1 cellular context compared by ENCODE assay signal in the genomic region with DNA sequence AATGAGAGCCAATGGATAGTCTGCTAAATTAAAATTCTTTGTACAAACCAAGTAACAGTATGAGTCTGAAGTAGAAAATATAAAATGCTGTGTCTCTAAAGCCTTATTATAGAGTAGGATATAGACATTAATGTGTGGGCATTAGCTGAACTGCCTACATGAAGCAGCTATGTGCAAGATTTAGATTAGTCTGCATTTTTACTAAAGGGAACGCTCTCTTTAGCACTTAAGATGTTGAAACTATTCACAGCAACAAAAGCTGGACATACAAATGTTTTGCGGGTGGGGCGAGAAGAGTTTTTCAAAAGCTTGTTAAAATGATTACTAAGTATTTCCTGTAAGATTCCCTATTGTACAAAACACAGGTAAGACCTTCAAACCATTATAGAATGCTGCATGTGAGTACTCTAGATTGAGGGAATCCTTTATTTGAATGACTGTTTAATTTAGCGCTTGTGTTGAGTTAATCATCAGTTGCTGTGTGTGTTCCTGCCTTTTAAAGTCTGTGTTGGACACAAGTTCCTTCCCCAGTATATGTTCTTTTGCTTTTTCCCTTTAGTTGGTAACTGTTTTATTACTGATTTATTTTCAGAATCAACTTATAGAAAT.
TF ChIP-seq lines count a peak whose summit lies in the region.

No MANE protein-coding gene starts in this region.

TF ChIP-seq in GM12878, 131 proteins besides CTCF, POLR2A, EP300 and RAD21 (continued from another document):
- TF ChIP-seq, protein P1, sequence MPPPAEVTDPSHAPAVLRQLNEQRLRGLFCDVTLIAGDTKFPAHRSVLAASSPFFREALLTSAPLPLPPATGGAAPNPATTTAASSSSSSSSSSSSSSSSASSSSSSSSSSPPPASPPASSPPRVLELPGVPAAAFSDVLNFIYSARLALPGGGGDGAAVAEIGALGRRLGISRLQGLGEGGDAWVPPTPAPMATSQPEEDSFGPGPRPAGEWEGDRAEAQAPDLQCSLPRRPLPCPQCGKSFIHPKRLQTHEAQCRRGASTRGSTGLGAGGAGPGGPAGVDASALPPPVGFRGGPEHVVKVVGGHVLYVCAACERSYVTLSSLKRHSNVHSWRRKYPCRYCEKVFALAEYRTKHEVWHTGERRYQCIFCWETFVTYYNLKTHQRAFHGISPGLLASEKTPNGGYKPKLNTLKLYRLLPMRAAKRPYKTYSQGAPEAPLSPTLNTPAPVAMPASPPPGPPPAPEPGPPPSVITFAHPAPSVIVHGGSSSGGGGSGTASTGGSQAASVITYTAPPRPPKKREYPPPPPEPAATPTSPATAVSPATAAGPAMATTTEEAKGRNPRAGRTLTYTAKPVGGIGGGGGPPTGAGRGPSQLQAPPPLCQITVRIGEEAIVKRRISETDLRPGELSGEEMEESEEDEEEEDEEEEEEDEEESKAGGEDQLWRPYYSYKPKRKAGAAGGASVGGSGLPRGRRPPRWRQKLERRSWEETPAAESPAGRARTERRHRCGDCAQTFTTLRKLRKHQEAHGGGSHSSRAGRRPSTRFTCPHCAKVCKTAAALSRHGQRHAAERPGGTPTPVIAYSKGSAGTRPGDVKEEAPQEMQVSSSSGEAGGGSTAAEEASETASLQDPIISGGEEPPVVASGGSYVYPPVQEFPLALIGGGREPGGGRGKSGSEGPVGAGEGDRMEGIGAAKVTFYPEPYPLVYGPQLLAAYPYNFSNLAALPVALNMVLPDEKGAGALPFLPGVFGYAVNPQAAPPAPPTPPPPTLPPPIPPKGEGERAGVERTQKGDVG (CRISPR knock-in tag; IDR thresholded peaks at IDR 0.05): no peak
- TF ChIP-seq, protein P2, sequence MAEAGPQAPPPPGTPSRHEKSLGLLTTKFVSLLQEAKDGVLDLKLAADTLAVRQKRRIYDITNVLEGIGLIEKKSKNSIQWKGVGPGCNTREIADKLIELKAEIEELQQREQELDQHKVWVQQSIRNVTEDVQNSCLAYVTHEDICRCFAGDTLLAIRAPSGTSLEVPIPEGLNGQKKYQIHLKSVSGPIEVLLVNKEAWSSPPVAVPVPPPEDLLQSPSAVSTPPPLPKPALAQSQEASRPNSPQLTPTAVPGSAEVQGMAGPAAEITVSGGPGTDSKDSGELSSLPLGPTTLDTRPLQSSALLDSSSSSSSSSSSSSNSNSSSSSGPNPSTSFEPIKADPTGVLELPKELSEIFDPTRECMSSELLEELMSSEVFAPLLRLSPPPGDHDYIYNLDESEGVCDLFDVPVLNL (IDR thresholded peaks at IDR 0.05; ENCODE audit: low read depth, low read length): no peak
- TF ChIP-seq RFX5 (IDR thresholded peaks at IDR 0.05; ENCODE audit: low read depth, low read length): no peak
- TF ChIP-seq DPF2 (IDR thresholded peaks at IDR 0.05): no peak
- no peak for TF ChIP-seq GATAD2B (conservative IDR thresholded peaks at IDR 0.05; ENCODE audit: low read depth)
- no peak for TF ChIP-seq PAX8 (IDR thresholded peaks at IDR 0.05)
- TF ChIP-seq, protein P3, sequence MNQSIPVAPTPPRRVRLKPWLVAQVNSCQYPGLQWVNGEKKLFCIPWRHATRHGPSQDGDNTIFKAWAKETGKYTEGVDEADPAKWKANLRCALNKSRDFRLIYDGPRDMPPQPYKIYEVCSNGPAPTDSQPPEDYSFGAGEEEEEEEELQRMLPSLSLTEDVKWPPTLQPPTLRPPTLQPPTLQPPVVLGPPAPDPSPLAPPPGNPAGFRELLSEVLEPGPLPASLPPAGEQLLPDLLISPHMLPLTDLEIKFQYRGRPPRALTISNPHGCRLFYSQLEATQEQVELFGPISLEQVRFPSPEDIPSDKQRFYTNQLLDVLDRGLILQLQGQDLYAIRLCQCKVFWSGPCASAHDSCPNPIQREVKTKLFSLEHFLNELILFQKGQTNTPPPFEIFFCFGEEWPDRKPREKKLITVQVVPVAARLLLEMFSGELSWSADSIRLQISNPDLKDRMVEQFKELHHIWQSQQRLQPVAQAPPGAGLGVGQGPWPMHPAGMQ (IDR thresholded peaks at IDR 0.05; ENCODE audit: borderline replicate concordance): no peak
- TF ChIP-seq, protein P4, sequence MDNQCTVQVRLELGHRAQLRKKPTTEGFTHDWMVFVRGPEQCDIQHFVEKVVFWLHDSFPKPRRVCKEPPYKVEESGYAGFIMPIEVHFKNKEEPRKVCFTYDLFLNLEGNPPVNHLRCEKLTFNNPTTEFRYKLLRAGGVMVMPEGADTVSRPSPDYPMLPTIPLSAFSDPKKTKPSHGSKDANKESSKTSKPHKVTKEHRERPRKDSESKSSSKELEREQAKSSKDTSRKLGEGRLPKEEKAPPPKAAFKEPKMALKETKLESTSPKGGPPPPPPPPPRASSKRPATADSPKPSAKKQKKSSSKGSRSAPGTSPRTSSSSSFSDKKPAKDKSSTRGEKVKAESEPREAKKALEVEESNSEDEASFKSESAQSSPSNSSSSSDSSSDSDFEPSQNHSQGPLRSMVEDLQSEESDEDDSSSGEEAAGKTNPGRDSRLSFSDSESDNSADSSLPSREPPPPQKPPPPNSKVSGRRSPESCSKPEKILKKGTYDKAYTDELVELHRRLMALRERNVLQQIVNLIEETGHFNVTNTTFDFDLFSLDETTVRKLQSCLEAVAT (IDR thresholded peaks at IDR 0.05): no peak
- no peak for TF ChIP-seq NRF1 (conservative IDR thresholded peaks at IDR 0.05; ENCODE audit: low read depth, low read length)
- no peak for TF ChIP-seq SRF (IDR thresholded peaks at IDR 0.05; ENCODE audit: low read depth in 2 of 2, low read length in 2 of 2)
- TF ChIP-seq, protein P5, sequence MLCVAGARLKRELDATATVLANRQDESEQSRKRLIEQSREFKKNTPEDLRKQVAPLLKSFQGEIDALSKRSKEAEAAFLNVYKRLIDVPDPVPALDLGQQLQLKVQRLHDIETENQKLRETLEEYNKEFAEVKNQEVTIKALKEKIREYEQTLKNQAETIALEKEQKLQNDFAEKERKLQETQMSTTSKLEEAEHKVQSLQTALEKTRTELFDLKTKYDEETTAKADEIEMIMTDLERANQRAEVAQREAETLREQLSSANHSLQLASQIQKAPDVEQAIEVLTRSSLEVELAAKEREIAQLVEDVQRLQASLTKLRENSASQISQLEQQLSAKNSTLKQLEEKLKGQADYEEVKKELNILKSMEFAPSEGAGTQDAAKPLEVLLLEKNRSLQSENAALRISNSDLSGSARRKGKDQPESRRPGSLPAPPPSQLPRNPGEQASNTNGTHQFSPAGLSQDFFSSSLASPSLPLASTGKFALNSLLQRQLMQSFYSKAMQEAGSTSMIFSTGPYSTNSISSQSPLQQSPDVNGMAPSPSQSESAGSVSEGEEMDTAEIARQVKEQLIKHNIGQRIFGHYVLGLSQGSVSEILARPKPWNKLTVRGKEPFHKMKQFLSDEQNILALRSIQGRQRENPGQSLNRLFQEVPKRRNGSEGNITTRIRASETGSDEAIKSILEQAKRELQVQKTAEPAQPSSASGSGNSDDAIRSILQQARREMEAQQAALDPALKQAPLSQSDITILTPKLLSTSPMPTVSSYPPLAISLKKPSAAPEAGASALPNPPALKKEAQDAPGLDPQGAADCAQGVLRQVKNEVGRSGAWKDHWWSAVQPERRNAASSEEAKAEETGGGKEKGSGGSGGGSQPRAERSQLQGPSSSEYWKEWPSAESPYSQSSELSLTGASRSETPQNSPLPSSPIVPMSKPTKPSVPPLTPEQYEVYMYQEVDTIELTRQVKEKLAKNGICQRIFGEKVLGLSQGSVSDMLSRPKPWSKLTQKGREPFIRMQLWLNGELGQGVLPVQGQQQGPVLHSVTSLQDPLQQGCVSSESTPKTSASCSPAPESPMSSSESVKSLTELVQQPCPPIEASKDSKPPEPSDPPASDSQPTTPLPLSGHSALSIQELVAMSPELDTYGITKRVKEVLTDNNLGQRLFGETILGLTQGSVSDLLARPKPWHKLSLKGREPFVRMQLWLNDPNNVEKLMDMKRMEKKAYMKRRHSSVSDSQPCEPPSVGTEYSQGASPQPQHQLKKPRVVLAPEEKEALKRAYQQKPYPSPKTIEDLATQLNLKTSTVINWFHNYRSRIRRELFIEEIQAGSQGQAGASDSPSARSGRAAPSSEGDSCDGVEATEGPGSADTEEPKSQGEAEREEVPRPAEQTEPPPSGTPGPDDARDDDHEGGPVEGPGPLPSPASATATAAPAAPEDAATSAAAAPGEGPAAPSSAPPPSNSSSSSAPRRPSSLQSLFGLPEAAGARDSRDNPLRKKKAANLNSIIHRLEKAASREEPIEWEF (IDR thresholded peaks at IDR 0.05; ENCODE audit: insufficient replicate concordance, low read depth, low read length): no peak
- TF ChIP-seq, protein P6, sequence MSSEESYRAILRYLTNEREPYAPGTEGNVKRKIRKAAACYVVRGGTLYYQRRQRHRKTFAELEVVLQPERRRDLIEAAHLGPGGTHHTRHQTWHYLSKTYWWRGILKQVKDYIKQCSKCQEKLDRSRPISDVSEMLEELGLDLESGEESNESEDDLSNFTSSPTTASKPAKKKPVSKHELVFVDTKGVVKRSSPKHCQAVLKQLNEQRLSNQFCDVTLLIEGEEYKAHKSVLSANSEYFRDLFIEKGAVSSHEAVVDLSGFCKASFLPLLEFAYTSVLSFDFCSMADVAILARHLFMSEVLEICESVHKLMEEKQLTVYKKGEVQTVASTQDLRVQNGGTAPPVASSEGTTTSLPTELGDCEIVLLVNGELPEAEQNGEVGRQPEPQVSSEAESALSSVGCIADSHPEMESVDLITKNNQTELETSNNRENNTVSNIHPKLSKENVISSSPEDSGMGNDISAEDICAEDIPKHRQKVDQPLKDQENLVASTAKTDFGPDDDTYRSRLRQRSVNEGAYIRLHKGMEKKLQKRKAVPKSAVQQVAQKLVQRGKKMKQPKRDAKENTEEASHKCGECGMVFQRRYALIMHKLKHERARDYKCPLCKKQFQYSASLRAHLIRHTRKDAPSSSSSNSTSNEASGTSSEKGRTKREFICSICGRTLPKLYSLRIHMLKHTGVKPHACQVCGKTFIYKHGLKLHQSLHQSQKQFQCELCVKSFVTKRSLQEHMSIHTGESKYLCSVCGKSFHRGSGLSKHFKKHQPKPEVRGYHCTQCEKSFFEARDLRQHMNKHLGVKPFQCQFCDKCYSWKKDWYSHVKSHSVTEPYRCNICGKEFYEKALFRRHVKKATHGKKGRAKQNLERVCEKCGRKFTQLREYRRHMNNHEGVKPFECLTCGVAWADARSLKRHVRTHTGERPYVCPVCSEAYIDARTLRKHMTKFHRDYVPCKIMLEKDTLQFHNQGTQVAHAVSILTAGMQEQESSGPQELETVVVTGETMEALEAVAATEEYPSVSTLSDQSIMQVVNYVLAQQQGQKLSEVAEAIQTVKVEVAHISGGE (CRISPR knock-in tag; IDR thresholded peaks at IDR 0.05): no peak
- TF ChIP-seq, protein P7, sequence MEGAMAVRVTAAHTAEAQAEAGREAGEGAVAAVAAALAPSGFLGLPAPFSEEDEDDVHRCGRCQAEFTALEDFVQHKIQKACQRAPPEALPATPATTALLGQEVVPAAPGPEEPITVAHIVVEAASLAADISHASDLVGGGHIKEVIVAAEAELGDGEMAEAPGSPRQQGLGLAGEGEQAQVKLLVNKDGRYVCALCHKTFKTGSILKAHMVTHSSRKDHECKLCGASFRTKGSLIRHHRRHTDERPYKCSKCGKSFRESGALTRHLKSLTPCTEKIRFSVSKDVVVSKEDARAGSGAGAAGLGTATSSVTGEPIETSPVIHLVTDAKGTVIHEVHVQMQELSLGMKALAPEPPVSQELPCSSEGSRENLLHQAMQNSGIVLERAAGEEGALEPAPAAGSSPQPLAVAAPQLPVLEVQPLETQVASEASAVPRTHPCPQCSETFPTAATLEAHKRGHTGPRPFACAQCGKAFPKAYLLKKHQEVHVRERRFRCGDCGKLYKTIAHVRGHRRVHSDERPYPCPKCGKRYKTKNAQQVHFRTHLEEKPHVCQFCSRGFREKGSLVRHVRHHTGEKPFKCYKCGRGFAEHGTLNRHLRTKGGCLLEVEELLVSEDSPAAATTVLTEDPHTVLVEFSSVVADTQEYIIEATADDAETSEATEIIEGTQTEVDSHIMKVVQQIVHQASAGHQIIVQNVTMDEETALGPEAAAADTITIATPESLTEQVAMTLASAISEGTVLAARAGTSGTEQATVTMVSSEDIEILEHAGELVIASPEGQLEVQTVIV (IDR thresholded peaks at IDR 0.05; ENCODE audit: borderline replicate concordance, partially characterized antibody): no peak
- TF ChIP-seq MTA3 (IDR thresholded peaks at IDR 0.05; ENCODE audit: borderline replicate concordance, low read length): no peak
- TF ChIP-seq NFXL1 (IDR thresholded peaks at IDR 0.05; ENCODE audit: borderline replicate concordance): no peak
- TF ChIP-seq SMARCA5 (IDR thresholded peaks at IDR 0.05): no peak
- no peak for TF ChIP-seq SIX5 (IDR thresholded peaks at IDR 0.05; ENCODE audit: low read depth, low read length, severe bottlenecking)
- TF ChIP-seq RUNX3 (IDR thresholded peaks at IDR 0.05; ENCODE audit: low read length): no peak
TF ChIP-seq in GM12878: peak in this region for 0.
